Comparison of ENCODE assay signal across 8 cellular contexts in the genomic region with DNA sequence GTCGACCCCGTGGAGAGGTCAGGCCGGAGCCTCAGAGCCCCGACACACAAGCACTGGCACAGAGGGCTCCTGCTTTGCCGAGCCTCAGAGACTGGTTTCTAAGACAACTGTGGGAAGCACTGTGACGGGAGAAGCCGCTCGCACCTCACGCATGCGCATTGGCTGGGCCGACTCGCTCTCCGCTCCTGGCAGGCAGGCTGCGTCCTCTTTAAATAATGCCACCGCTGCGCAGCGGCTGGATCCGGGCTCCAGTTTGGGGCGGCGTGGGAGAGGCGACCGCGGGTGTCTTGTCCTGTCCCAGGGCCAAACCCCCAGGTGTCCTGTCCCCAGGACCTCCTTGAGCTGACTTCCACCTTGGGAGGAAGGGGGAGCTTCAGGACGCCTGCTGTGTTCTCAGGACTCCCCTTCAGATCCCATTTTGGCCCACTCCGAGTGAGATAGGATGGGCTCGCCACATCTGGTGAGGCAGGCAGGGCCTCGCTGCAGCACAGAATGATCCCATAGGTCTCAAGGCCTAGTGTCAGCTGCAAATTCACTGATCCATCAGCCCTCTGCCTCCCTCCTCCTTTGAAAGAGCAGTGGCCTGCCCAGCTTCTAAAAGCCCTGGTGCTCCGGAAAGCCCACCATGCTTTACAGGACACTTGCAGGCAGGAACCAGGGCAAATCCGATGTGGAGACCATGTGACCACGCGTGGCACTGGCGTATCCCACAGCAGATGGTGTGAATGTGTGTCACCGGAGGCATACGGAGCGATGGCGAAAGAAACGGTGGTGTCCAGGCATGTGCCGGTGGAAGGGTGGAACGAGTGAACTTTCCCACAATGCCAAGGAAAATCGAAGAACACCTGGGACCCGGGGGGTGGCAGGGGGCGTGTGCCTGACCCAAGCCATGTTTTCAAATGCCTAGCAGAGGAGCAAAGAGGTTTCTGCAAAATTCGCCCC.
A peak's percentile ranks its signal among the peaks of the same experiment; 100 is the strongest.
DNase-seq lines count a peak whose midpoint lies in the region; ATAC-seq and TF ChIP-seq lines count a peak whose summit lies in the region.

No MANE protein-coding gene starts in this region.

- DNase-seq in DMS79 (lab: John Stamatoyannopoulos, UW) (peak; percentile 56), HuH-7 (ENCODE audit: low spot score) (peak; percentile 81), RWPE2 (ENCODE audit: low spot score) (peak; percentile 76), nucleus accumbens (lab: John Stamatoyannopoulos, UW) (peak in 54 of 56 donors; percentile 52 to 93 (median 80)), thoracic aorta (ENCODE audit: low spot score) (no peak)
- peak; percentile 81 for DNase-seq in activated naive CD4-positive, alpha-beta T cell treated with anti-CD3 and anti-CD28 coated beads, Interleukin-2, amount 50 U/mL, for 16 hours

- no peaks in the 10 kb centered on the region for H3K9me3 ChIP-seq in RWPE2 (ENCODE audit: severe bottlenecking)
- no peaks in the 10 kb centered on the region for H3K9me3 ChIP-seq in gastroesophageal sphincter
- no peaks in the 10 kb centered on the region for H3K9me3 ChIP-seq in thoracic aorta

- H3K36me3 ChIP-seq in RWPE2 (ENCODE audit: low read depth) (no peaks in the 10 kb centered on the region), gastroesophageal sphincter (no peaks in the 10 kb centered on the region), thoracic aorta (no peaks in the 10 kb centered on the region)

- H3K27ac ChIP-seq in RWPE2 (ENCODE audit: poor library complexity, severe bottlenecking) (no peak overlapping the region), gastroesophageal sphincter (peak overlapping the region in 2 of 4 donors; percentile 37 to 52), thoracic aorta (no peak overlapping the region)

- 59 to 73% methylated on average over 9 to 12 of the region's 43 CpGs for WGBS in gastroesophageal sphincter (ENCODE audit: low coverage in 1 of 2), 2 donors

- H3K27me3 ChIP-seq in RWPE2 (ENCODE audit: insufficient read depth, poor library complexity, severe bottlenecking) (peaks cover 5% of the 10 kb centered on the region), gastroesophageal sphincter (no peaks in the 10 kb centered on the region), thoracic aorta (replicated peaks; ENCODE audit: insufficient read depth) (no peaks in the 10 kb centered on the region)

- no peak for TF ChIP-seq POLR2A in gastroesophageal sphincter (IDR thresholded peaks at IDR 0.05)

- peaks cover 5% of the 10 kb centered on the region for H3K4me1 ChIP-seq in RWPE2 (ENCODE audit: insufficient read depth, poor library complexity, severe bottlenecking)
- peaks cover 0 to 62% (median 28%) of the 10 kb centered on the region in 3 donors for H3K4me1 ChIP-seq in gastroesophageal sphincter
- peaks cover 11 to 23% of the 10 kb centered on the region in 2 donors for H3K4me1 ChIP-seq in thoracic aorta (ENCODE audit: control insufficient read depth in 1 of 2, low read depth in 2 of 2)

- TF ChIP-seq EP300 in gastroesophageal sphincter (IDR thresholded peaks at IDR 0.05): no peak

- peak overlapping the region; percentile 4 for H3K4me3 ChIP-seq in RWPE2 (ENCODE audit: severe bottlenecking)
- peak overlapping the region; percentile 11 to 47 for H3K4me3 ChIP-seq in gastroesophageal sphincter
- H3K4me3 ChIP-seq in thoracic aorta: peak overlapping the region; percentile 66

- TF ChIP-seq CTCF in RWPE2 (IDR thresholded peaks at IDR 0.05; ENCODE audit: poor library complexity, severe bottlenecking) (no peak), gastroesophageal sphincter (IDR thresholded peaks at IDR 0.05) (peak in 1 of 4 experiments; percentile 12), thoracic aorta (IDR thresholded peaks at IDR 0.05) (no peak)

- ATAC-seq in RWPE2 (ENCODE audit: low read depth) (peak; percentile 49), gastroesophageal sphincter (peak; percentile 52), thoracic aorta (ENCODE audit: insufficient number of reproducible peaks, low FRiP score, low read depth) (no peak), GM21390 (IDR thresholded peaks at IDR 0.05; ENCODE audit: unreplicated experiment) (no peak)

Comparison
In these comparisons a context has a peak if more than half of its experiments do, and no peak if none do; other contexts are left out.
1. ATAC-seq: peak in RWPE2 (single experiment) and gastroesophageal sphincter (single experiment); none in thoracic aorta (single experiment) and GM21390 (single experiment).
2. H3K4me3 ChIP-seq: peak in every context shown above with its lines; median percentile 66 in thoracic aorta; 29 in gastroesophageal sphincter; 4 in RWPE2.